In genomic region chr10:76651148-76651547, GRCh38 we compare ENCODE assay signal across 28 cellular contexts.
"Had no signal": no experiment of that assay in that cellular context is flagged by ENCODE, and none has a peak within 500 bp of the region (broad histone marks: within the 10 kb centered on the region; RNA-seq: fewer than 3 reads in every experiment).

No MANE protein-coding gene starts in this region.

- H3K27ac ChIP-seq: adrenal gland, body of pancreas, cardiac muscle cell, colonic mucosa, epithelial cell of prostate, foreskin keratinocyte, gastroesophageal sphincter had no signal

- H3K36me3 ChIP-seq: adrenal gland, cardiac muscle cell, colonic mucosa, gastroesophageal sphincter had no signal

- H3K4me1 ChIP-seq: adrenal gland, colonic mucosa, foreskin keratinocyte had no signal

- DNase-seq: activated CD4-positive, alpha-beta memory T cell treated with anti-CD3 and anti-CD28 coated beads for 36 hours; activated CD4-positive, alpha-beta T cell treated with anti-CD3 and anti-CD28 coated beads for 36 hours; activated CD4-positive, alpha-beta T cell treated with anti-CD3 and anti-CD28 coated beads, Interleukin-2, amount 10 ng/mL, durations not matched to agents 24 days and 14 days; activated CD4-positive, CD25-positive, alpha-beta regulatory T cell; activated CD4-positive, CD25-positive, alpha-beta regulatory T cell treated with anti-CD3 and anti-CD28 coated beads, Interleukin-2, amount 50 U/mL, for 72 hours; activated CD8-positive, alpha-beta memory T cell treated with anti-CD3 and anti-CD28 coated beads, Interleukin-2, amount 10 ng/mL, durations not matched to agents 7 days and 5 days; activated CD8-positive, alpha-beta memory T cell treated with anti-CD3 and anti-CD28 coated beads, Interleukin-2, amount 50 U/mL, for 4 hours; activated CD8-positive, alpha-beta T cell treated with anti-CD3 and anti-CD28 coated beads, Interleukin-2, amount 10 ng/mL, durations not matched to agents 7 days and 5 days; activated effector memory CD4-positive, alpha-beta T cell treated with anti-CD3 and anti-CD28 coated beads, Interleukin-2, amount 50 U/mL, for 16 hours; activated naive CD4-positive, alpha-beta T cell treated with anti-CD3 and anti-CD28 coated beads for 36 hours; activated naive CD8-positive, alpha-beta T cell treated with anti-CD3 and anti-CD28 coated beads for 36 hours; activated naive CD8-positive, alpha-beta T cell treated with anti-CD3 and anti-CD28 coated beads, Interleukin-2, amount 50 U/mL, for 24 hours; activated T-cell treated with anti-CD3 and anti-CD28 coated beads, Interleukin-2, amount 50 U/mL, for 1 hour; activated T-cell treated with anti-CD3 and anti-CD28 coated beads, Interleukin-2, amount 50 U/mL, for 48 hours; adrenal gland; amygdala; aorta; body of pancreas; central memory CD4-positive, alpha-beta T cell; cerebellar nuclear complex; colonic mucosa; effector CD8-positive, alpha-beta T cell; foreskin keratinocyte; T-helper 2 cell had no signal

- H3K27me3 ChIP-seq: adrenal gland, body of pancreas, cardiac muscle cell, colonic mucosa, foreskin keratinocyte, gastroesophageal sphincter had no signal

- H3K9me3 ChIP-seq: adrenal gland, body of pancreas, colonic mucosa, gastroesophageal sphincter had no signal

- H3K4me3 ChIP-seq: adrenal gland, body of pancreas, cardiac muscle cell, colonic mucosa, gastroesophageal sphincter had no signal

- ATAC-seq: activated CD4-positive, alpha-beta T cell treated with anti-CD3 and anti-CD28 coated beads for 36 hours; activated CD8-positive, alpha-beta memory T cell treated with anti-CD3 and anti-CD28 coated beads, Interleukin-2, amount 10 ng/mL, durations not matched to agents 7 days and 5 days; activated CD8-positive, alpha-beta T cell treated with anti-CD3 and anti-CD28 coated beads, Interleukin-2, amount 10 ng/mL, durations not matched to agents 7 days and 5 days; activated naive CD8-positive, alpha-beta T cell treated with anti-CD3 and anti-CD28 coated beads, Interleukin-2, amount 50 U/mL, for 24 hours; body of pancreas; esophagus mucosa; foreskin keratinocyte; gastroesophageal sphincter had no signal
